Comparison of ENCODE assay signal across 19 cellular contexts in genomic region chr16:65142276-65142675, GRCh38.
"Had no signal": no experiment of that assay in that cellular context is flagged by ENCODE, and none has a peak within 500 bp of the region (broad histone marks: within the 10 kb centered on the region; RNA-seq: fewer than 3 reads in every experiment).

No MANE protein-coding gene starts in this region.

- H3K4me1 ChIP-seq: body of pancreas, heart right ventricle, prostate gland, spleen, upper lobe of right lung had no signal

- H3K9me3 ChIP-seq: body of pancreas, heart right ventricle, neutrophil, ovary, prostate gland, spleen, upper lobe of right lung had no signal

- DNase-seq: activated CD4-positive, alpha-beta memory T cell treated with anti-CD3 and anti-CD28 coated beads, Interleukin-2, amount 10 ng/mL, durations not matched to agents 7 days and 5 days; activated CD4-positive, alpha-beta T cell treated with anti-CD3 and anti-CD28 coated beads, Interleukin-2, amount 10 ng/mL, durations not matched to agents 24 days and 14 days; activated CD8-positive, alpha-beta memory T cell treated with anti-CD3 and anti-CD28 coated beads, Interleukin-2, amount 10 ng/mL, durations not matched to agents 7 days and 5 days; activated effector memory CD4-positive, alpha-beta T cell treated with anti-CD3 and anti-CD28 coated beads, Interleukin-2, amount 50 U/mL, for 16 hours; activated naive CD4-positive, alpha-beta T cell treated with anti-CD3 and anti-CD28 coated beads, Interleukin-2, amount 10 ng/mL, durations not matched to agents 7 days and 5 days; activated T-cell treated with anti-CD3 and anti-CD28 coated beads for 4 hours; body of pancreas; heart right ventricle; left colon; ovary; spleen; stimulated activated CD4-positive, alpha-beta T cell treated with anti-CD3 and anti-CD28 coated beads, Interleukin-4, amount 100 ng/mL, for 1 hour; stimulated activated naive CD8-positive, alpha-beta T cell treated with anti-CD3 and anti-CD28 coated beads, Interleukin-15, Interleukin-2, amounts not matched to agents 100 U/mL and 50 U/mL, for 24 hours; upper lobe of right lung had no signal

- ATAC-seq: activated CD4-positive, CD25-positive, alpha-beta regulatory T cell treated with anti-CD3 and anti-CD28 coated beads, Interleukin-2, amount 50 U/mL, for 24 hours; activated CD8-positive, alpha-beta memory T cell treated with anti-CD3 and anti-CD28 coated beads, Interleukin-2, amount 10 ng/mL, durations not matched to agents 7 days and 5 days; body of pancreas; heart right ventricle; left colon; stimulated activated naive CD8-positive, alpha-beta T cell treated with anti-CD3 and anti-CD28 coated beads, Interleukin-15, Interleukin-2, amounts not matched to agents 100 U/mL and 50 U/mL, for 24 hours; upper lobe of right lung had no signal

- H3K36me3 ChIP-seq: cardiac muscle cell, heart right ventricle, neutrophil, ovary, prostate gland, spleen, upper lobe of right lung had no signal

- H3K27ac ChIP-seq: body of pancreas, cardiac muscle cell, heart right ventricle, neutrophil, ovary, prostate gland, spleen, upper lobe of right lung, VCaP had no signal

- H3K27me3 ChIP-seq: body of pancreas, cardiac muscle cell, neutrophil, ovary, spleen, upper lobe of right lung had no signal

- H3K4me3 ChIP-seq: body of pancreas, cardiac muscle cell, heart right ventricle, ovary, prostate gland, spleen, upper lobe of right lung had no signal
